8 cellular contexts compared by ENCODE assay signal in the genomic region with DNA sequence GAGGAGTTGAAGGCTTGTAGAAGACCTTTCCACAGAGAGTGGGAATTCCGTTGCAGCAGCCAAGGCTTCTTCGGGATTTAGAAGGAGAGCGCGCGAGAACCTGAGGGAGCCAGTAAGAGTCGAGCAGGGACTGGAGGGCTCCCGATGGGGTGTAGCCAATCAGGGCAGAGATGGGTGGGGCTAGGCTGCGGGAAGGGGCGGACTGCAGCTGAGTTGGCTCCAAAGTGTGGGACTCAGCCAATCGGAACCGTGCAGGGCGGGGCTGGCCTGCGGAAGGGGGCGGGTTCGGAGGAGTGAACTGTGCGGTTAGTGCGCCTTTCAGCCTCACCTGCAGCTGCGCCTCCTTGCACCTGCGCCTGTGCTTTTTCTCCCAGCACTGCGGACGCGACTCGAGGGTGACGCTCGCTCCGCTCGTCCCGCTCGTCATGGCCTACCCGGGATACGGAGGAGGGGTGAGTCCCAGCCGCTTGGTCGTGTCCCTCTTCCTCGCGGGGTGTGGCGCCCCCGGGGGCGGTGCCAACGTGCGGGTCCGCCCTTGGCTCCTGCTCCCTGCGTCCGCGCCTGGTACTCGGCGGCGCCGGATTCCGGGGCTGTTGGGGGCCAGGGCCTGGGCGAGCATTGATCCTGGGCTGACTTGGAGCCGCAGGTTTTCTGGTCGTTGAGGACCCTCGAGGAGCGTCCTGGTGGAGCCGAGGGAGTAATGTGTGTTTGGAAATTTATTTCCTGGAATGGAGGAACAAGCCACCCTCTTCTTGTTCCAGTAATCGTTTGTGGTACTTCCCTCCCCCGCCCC. TPM values are rescaled to one million over a fixed set of nuclear protein-coding genes. Genes with fewer than 3 reads are reported as not detected.
A peak's percentile ranks its signal among the peaks of the same experiment; 100 is the strongest.
DNase-seq lines count a peak whose midpoint lies in the region; ATAC-seq and TF ChIP-seq lines count a peak whose summit lies in the region.

A gene with protein sequence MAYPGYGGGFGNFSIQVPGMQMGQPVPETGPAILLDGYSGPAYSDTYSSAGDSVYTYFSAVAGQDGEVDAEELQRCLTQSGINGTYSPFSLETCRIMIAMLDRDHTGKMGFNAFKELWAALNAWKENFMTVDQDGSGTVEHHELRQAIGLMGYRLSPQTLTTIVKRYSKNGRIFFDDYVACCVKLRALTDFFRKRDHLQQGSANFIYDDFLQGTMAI (plus strand): TSS at position 309 of the 793 bp plus-strand sequence. CDS start 117 bp downstream, at position 426.

- POLR2A ChIA-PET in Caco-2 (lab: Charles Lee), result interaction anchor here (0.5 to 1.0 kb wide), 4 partner anchors 9 to 285 kb away, joined by 3 to 4 read pairs (median 3); no protein-coding TSS in a partner anchor

- H3K36me3 ChIP-seq in Caco-2 (ENCODE audit: control insufficient read depth, insufficient read depth, low read length) (no peaks in the 10 kb centered on the region), HUES48 (ENCODE audit: control insufficient read depth, insufficient read depth, low read length) (peaks cover 4% of the 10 kb centered on the region; the same call in 1 of the 2 replicates)

- H3K27ac ChIP-seq in HUES48 (ENCODE audit: low read depth, low read length), result peak within 1 kb of the TSS; percentile 75

- DNase-seq in Caco-2, result peak; percentile 99
- DNase-seq in OCI-M1 (lab: John Stamatoyannopoulos, UW), result peak; percentile 98
- peak; percentile 98 for DNase-seq in activated T-cell treated with anti-CD3 and anti-CD28 coated beads for 4 hours
- DNase-seq in epidermal melanocyte (ENCODE audit: insufficient read length, low spot score), result peak; percentile 87
- peak; percentile 99 for DNase-seq in midbrain (lab: John Stamatoyannopoulos, UW)
- DNase-seq in stimulated activated CD8-positive, alpha-beta memory T cell treated with anti-CD3 and anti-CD28 coated beads, Interleukin-15, amount 100 ng/mL, for 48 hours (ENCODE audit: low read depth in 2 of 2), result peak; percentile 95 to 96

- no peaks in the 10 kb centered on the region for H3K4me1 Mint-ChIP-seq in Caco-2 (ENCODE audit: low read depth, unreplicated experiment)

- peaks cover 7% of the 10 kb centered on the region for H3K36me3 Mint-ChIP-seq in Caco-2 (ENCODE audit: insufficient read depth, unreplicated experiment)

- H3K9me3 ChIP-seq in Caco-2 (no peaks in the 10 kb centered on the region), HUES48 (ENCODE audit: control insufficient read depth, insufficient read depth, low read length) (no peaks in the 10 kb centered on the region)

- TF ChIP-seq CTCF in Caco-2 (IDR thresholded peaks at IDR 0.05; ENCODE audit: insufficient read depth in 1 of 2, low read depth in 1 of 2, low read length in 1 of 2, severe bottlenecking in 1 of 2, unreplicated experiment in 1 of 2), result peak in 1 of 2 experiments; percentile 24

- peak within 1 kb of the TSS; percentile 78 for H3K27ac Mint-ChIP-seq in Caco-2 (ENCODE audit: unreplicated experiment)

- peak; percentile 98 for ATAC-seq in GM21390 (IDR thresholded peaks at IDR 0.05; ENCODE audit: unreplicated experiment)

- no TSS peak for BruUV-seq in Caco-2 (replicated peaks; lab: Mats Ljungman, UMichigan)

- intact Hi-C loops in Caco-2 (cut with micrococcal nuclease; ENCODE audit: unreplicated experiment), result no loop called here

- H3K4me3 ChIP-seq in Caco-2 (ENCODE audit: low read depth, low read length), result peak within 1 kb of the TSS; percentile 92
- H3K4me3 ChIP-seq in HUES48 (ENCODE audit: low read depth, low read length), result peak within 1 kb of the TSS; percentile 92

- CTCF ChIA-PET in Caco-2 (lab: Charles Lee), result interaction anchor here (0.6 to 1.0 kb wide), 3 partner anchors 10 to 146 kb away, joined by 3 to 4 read pairs (median 3); no protein-coding TSS in a partner anchor

- H3K4me3 Mint-ChIP-seq in Caco-2 (ENCODE audit: unreplicated experiment), result peak within 1 kb of the TSS; percentile 84

- H3K9me3 Mint-ChIP-seq in Caco-2 (ENCODE audit: unreplicated experiment), result no peaks in the 10 kb centered on the region

- H3K9ac ChIP-seq in HUES48 (ENCODE audit: low read depth, low read length), result peak within 1 kb of the TSS; percentile 72

- H3K27me3 Mint-ChIP-seq in Caco-2 (ENCODE audit: insufficient read depth, unreplicated experiment), result no peaks in the 10 kb centered on the region

- H3K27me3 ChIP-seq in Caco-2 (replicated peaks; ENCODE audit: control insufficient read depth, insufficient read depth, low read length) (no peaks in the 10 kb centered on the region), HUES48 (ENCODE audit: control insufficient read depth, insufficient read depth, low read length) (peaks cover 13% of the 10 kb centered on the region)

- H3K4me1 ChIP-seq in Caco-2 (no peaks in the 10 kb centered on the region), HUES48 (ENCODE audit: control insufficient read depth, insufficient read depth, low read length) (peaks cover 7% of the 10 kb centered on the region; the same call in 1 of the 2 replicates)

RNA-seq across cellular contexts. Expression of the gene that starts here (rescaled TPM):
- 29.2 and 29.4 TPM in 2 replicates for total RNA-seq in Caco-2 (2022)

Comparison
In these comparisons a context has a peak if more than half of its experiments do, and no peak if none do; other contexts are left out.
1. Peak in every context shown above with its lines: DNase-seq, ATAC-seq, H3K4me3 ChIP-seq and H3K27ac ChIP-seq.